In the genomic region with DNA sequence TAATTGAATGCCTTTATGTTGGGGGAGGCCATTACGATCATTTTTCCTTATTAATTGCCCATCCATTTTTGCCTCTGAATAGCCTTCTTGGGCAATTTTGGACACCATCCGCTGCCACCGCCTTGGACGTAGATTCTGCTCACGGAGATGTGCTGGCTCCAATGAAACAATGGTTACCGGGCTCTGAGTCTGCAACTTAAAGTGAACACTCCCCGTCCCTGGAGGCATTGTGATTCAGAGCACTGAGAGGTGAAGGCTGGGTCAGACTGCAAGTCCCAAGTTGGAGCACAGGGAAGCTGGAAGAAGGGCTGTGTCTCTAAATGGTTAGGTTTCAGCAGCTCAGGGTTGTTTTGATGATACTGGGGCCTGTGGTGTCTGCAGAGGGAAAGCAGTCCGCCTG, we compare ENCODE assay signal across 18 cellular contexts.
A peak's percentile ranks its signal among the peaks of the same experiment; 100 is the strongest.
DNase-seq lines count a peak whose midpoint lies in the region; ATAC-seq and TF ChIP-seq lines count a peak whose summit lies in the region.
"Had no signal": no experiment of that assay in that cellular context is flagged by ENCODE, and none has a peak within 500 bp of the region (broad histone marks: within the 10 kb centered on the region; RNA-seq: fewer than 3 reads in every experiment).

No MANE protein-coding gene starts in this region.

- H3K27me3 Mint-ChIP-seq in neural crest cell (ENCODE audit: low read depth) = peaks cover 4% of the 10 kb centered on the region

- no peaks in the 10 kb centered on the region for H3K9me3 ChIP-seq in fibroblast of lung (ENCODE audit: control insufficient read depth, insufficient read depth, low read depth, low read length)
- H3K9me3 ChIP-seq: lower lobe of right lung, tibial nerve had no signal

- peak; percentile 39 for DNase-seq in AG10803 (ENCODE audit: low read depth)
- DNase-seq in RPMI7951 (ENCODE audit: low read depth) = peak; percentile 58
- peak; percentile 32 to 33 for DNase-seq in fibroblast of lung (ENCODE audit: low read depth in 2 of 2)
- DNase-seq in neural crest cell (ENCODE audit: low read depth, low spot score) = no peak
- DNase-seq in NOMO-1 treated with dmso at 0.1 percent for 144 hours (lab: John Stamatoyannopoulos, UW; ENCODE audit: unreplicated experiment) = no peak
- no peak for DNase-seq in NCI-H2196 treated with DMSO at 0.1 percent for 48 hours (lab: John Stamatoyannopoulos, UW; ENCODE audit: unreplicated experiment)
- DNase-seq: activated CD8-positive, alpha-beta memory T cell treated with anti-CD3 and anti-CD28 coated beads, Interleukin-2, amount 50 U/mL, for 4 hours; lower lobe of right lung; natural killer cell; NCI-H2029 treated with DMSO at 0.1 percent for 48 hours; NCI-H69; stimulated activated CD4-positive, alpha-beta T cell treated with anti-CD3 and anti-CD28 coated beads, Interleukin-4, amount 100 ng/mL, for 24 hours had no signal

- H3K4me3 Mint-ChIP-seq in neural crest cell = peak overlapping the region; percentile 10
- H3K4me3 Mint-ChIP-seq: activated naive CD4-positive, alpha-beta T cell treated with anti-CD3 and anti-CD28 coated beads, Interleukin-2, amount 50 U/mL, for 24 hours; natural killer cell; T-helper 1 cell treated with Interleukin-12 subunit alpha and Interleukin-12 subunit beta and Interleukin-4 antibody, amounts not matched to agents 30 μg/mL and 1 μg/mL, for 36 hours had no signal

- ATAC-seq in HG03378 (IDR thresholded peaks at IDR 0.05; ENCODE audit: unreplicated experiment) (no peak), GM18505 (IDR thresholded peaks at IDR 0.05; ENCODE audit: unreplicated experiment) (no peak)
- ATAC-seq: activated CD4-positive, CD25-positive, alpha-beta regulatory T cell treated with anti-CD3 and anti-CD28 coated beads, Interleukin-2, amount 50 U/mL, for 24 hours; lower lobe of right lung; natural killer cell had no signal

- no peak overlapping the region for H3K4me3 ChIP-seq in AG10803 (ENCODE audit: low read length)
- no peak overlapping the region for H3K4me3 ChIP-seq in fibroblast of lung (replicated peaks in 1 of 4; ENCODE audit: control extremely low read depth in 1 of 4, insufficient read depth in 1 of 4, low read depth in 3 of 4, low read length in 4 of 4)
- H3K4me3 ChIP-seq: lower lobe of right lung, tibial nerve had no signal

- no peak overlapping the region for H2AFZ ChIP-seq in fibroblast of lung (ENCODE audit: low read length)

- no peaks in the 10 kb centered on the region for H3K79me2 ChIP-seq in fibroblast of lung (ENCODE audit: control insufficient read depth, insufficient read depth, low read length)

- H3K4me2 ChIP-seq in fibroblast of lung (ENCODE audit: extremely low read depth, insufficient read depth, low read length) = no peak overlapping the region

- peaks cover 43% of the 10 kb centered on the region for H3K4me1 Mint-ChIP-seq in neural crest cell
- H3K4me1 Mint-ChIP-seq: activated naive CD4-positive, alpha-beta T cell treated with anti-CD3 and anti-CD28 coated beads, Interleukin-2, amount 50 U/mL, for 24 hours; natural killer cell had no signal

- no peaks in the 10 kb centered on the region for H3K27me3 ChIP-seq in fibroblast of lung (ENCODE audit: control insufficient read depth, insufficient read depth, low read length)
- H3K27me3 ChIP-seq: tibial nerve had no signal

- H4K20me1 ChIP-seq in fibroblast of lung (ENCODE audit: control insufficient read depth, extremely low read depth, insufficient read depth, low read length) = no peaks in the 10 kb centered on the region

- TF ChIP-seq CTCF in AG10803 (conservative IDR thresholded peaks at IDR 0.05; ENCODE audit: low read length) (no peak), fibroblast of lung (conservative IDR thresholded peaks at IDR 0.05 in 1 of 2, IDR thresholded peaks at IDR 0.05 in 1 of 2; ENCODE audit: low read depth in 1 of 2, low read length in 2 of 2) (no peak), neural crest cell (conservative IDR thresholded peaks at IDR 0.05) (no peak)

- no peaks in the 10 kb centered on the region for H3K4me1 ChIP-seq in fibroblast of lung (ENCODE audit: control insufficient read depth, extremely low read depth, insufficient read depth, low read length)
- H3K4me1 ChIP-seq: lower lobe of right lung had no signal

- no peak overlapping the region for H3K27ac ChIP-seq in fibroblast of lung (ENCODE audit: insufficient read depth, low read length)
- H3K27ac ChIP-seq: lower lobe of right lung, tibial nerve had no signal

- H3K9ac ChIP-seq in fibroblast of lung (ENCODE audit: insufficient read depth, low read length) = no peak overlapping the region

- peak overlapping the region; percentile 13 for H3K27ac Mint-ChIP-seq in neural crest cell (ENCODE audit: unreplicated experiment)
- H3K27ac Mint-ChIP-seq: activated naive CD4-positive, alpha-beta T cell treated with anti-CD3 and anti-CD28 coated beads, Interleukin-2, amount 50 U/mL, for 24 hours; natural killer cell; T-helper 1 cell treated with Interleukin-12 subunit alpha and Interleukin-12 subunit beta and Interleukin-4 antibody, amounts not matched to agents 30 μg/mL and 1 μg/mL, for 36 hours had no signal

- no peaks in the 10 kb centered on the region for H3K36me3 Mint-ChIP-seq in neural crest cell (ENCODE audit: low read depth)
- H3K36me3 Mint-ChIP-seq: activated naive CD4-positive, alpha-beta T cell treated with anti-CD3 and anti-CD28 coated beads, Interleukin-2, amount 50 U/mL, for 24 hours; natural killer cell had no signal

- TF ChIP-seq POLR2A in GM18505 (IDR thresholded peaks at IDR 0.05; ENCODE audit: borderline replicate concordance, extremely low read depth, insufficient read depth, insufficient read length) = no peak

- H3K36me3 ChIP-seq in fibroblast of lung (ENCODE audit: control insufficient read depth, insufficient read depth, low read length) = no peaks in the 10 kb centered on the region
- H3K36me3 ChIP-seq: lower lobe of right lung, tibial nerve had no signal

- peaks cover 5% of the 10 kb centered on the region for H3K9me3 Mint-ChIP-seq in neural crest cell
- H3K9me3 Mint-ChIP-seq: activated naive CD4-positive, alpha-beta T cell treated with anti-CD3 and anti-CD28 coated beads, Interleukin-2, amount 50 U/mL, for 24 hours; natural killer cell; T-helper 1 cell treated with Interleukin-12 subunit alpha and Interleukin-12 subunit beta and Interleukin-4 antibody, amounts not matched to agents 30 μg/mL and 1 μg/mL, for 36 hours had no signal

Comparison
In these comparisons a context has a peak if more than half of its experiments do, and no peak if none do; other contexts are left out.
1. DNase-seq: peak in AG10803 (single experiment), RPMI7951 (single experiment) and fibroblast of lung (2 of 2); none in neural crest cell (single experiment), NOMO-1 treated with dmso at 0.1 percent for 144 hours (single experiment) and NCI-H2196 treated with DMSO at 0.1 percent for 48 hours (single experiment).